In the genomic region with DNA sequence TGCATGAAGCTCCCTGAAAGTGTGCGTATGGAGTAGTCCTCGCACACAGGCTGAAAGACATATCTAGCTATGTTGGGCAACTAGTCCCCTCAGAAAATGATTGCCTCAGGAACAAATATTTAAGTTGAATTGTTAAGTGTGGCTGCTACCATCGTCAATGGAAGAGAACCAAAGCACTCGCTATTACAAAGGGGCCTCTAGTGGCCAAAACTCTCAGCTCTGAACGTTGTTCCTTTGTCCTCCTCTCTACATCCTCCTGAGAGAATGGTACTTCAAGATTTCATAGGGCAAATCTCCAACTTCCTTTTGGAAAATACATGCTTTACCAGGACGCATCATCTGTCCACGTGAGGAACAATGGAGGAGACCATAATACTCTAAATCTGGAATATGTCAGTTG, we compare ENCODE assay signal across 21 cellular contexts.
DNase-seq lines count a peak whose midpoint lies in the region; ATAC-seq, FAIRE-seq and TF ChIP-seq lines count a peak whose summit lies in the region.
"Had no signal": no experiment of that assay in that cellular context is flagged by ENCODE, and none has a peak within 500 bp of the region (broad histone marks: within the 10 kb centered on the region; RNA-seq: fewer than 3 reads in every experiment).

No MANE protein-coding gene starts in this region.

- no peak overlapping the region for H4K8ac ChIP-seq in H1 (ENCODE audit: extremely low read depth, insufficient read depth, low read length)
- H4K8ac ChIP-seq in mesendoderm (ENCODE audit: low read depth, low read length), result no peak overlapping the region

- no peak overlapping the region for H4K5ac ChIP-seq in H1 (ENCODE audit: insufficient read length, low read depth, low read length)
- no peak overlapping the region for H4K5ac ChIP-seq in mesendoderm (ENCODE audit: low read length)

- no peaks in the 10 kb centered on the region for H3K79me2 ChIP-seq in GM23338 (replicated peaks; ENCODE audit: insufficient read depth)
- no peaks in the 10 kb centered on the region for H3K79me2 ChIP-seq in OCI-LY1 (ENCODE audit: insufficient read depth, low read length)
- no peaks in the 10 kb centered on the region for H3K79me2 ChIP-seq in H1 (ENCODE audit: control insufficient read depth in 1 of 2, insufficient read depth in 2 of 2, low read length in 2 of 2)
- H3K79me2 ChIP-seq in mesendoderm (ENCODE audit: control insufficient read depth, insufficient read depth, low read length), result no peaks in the 10 kb centered on the region

- no peaks in the 10 kb centered on the region for H3K9me3 ChIP-seq in OCI-LY1 (ENCODE audit: low read length)
- H3K9me3 ChIP-seq in H1 (ENCODE audit: insufficient read depth in 2 of 2, low read depth in 1 of 2, low read length in 1 of 2), result no peaks in the 10 kb centered on the region
- H3K9me3 ChIP-seq: SJSA1 had no signal

- H3K36me3 ChIP-seq in GM23338 (ENCODE audit: insufficient read depth), result no peaks in the 10 kb centered on the region
- H3K36me3 ChIP-seq in OCI-LY1 (ENCODE audit: insufficient read depth, low read length), result no peaks in the 10 kb centered on the region
- no peaks in the 10 kb centered on the region for H3K36me3 ChIP-seq in H1 (ENCODE audit: control insufficient read depth in 2 of 4, insufficient read depth in 4 of 4, low read length in 3 of 4)
- H3K36me3 ChIP-seq in mesendoderm (ENCODE audit: control insufficient read depth, insufficient read depth, low read length), result no peaks in the 10 kb centered on the region
- H3K36me3 ChIP-seq: SJSA1 had no signal

- no peaks in the 10 kb centered on the region for H3K4me1 Mint-ChIP-seq in GM23338
- H3K4me1 Mint-ChIP-seq: CD14-positive monocyte had no signal

- peak; percentile 24 for FAIRE-seq in H1 (lab: Jason Lieb, UNC)
- FAIRE-seq: GM19239 had no signal

- no peak overlapping the region for H2AK5ac ChIP-seq in H1 (ENCODE audit: low read depth, low read length)
- no peak overlapping the region for H2AK5ac ChIP-seq in mesendoderm (ENCODE audit: low read length)

- H3K27ac ChIP-seq in GM23338 (ENCODE audit: low read depth) (no peak overlapping the region), OCI-LY1 (ENCODE audit: low read depth, low read length, poor library complexity, severe bottlenecking) (no peak overlapping the region), H1 (ENCODE audit: low read depth, low read length) (no peak overlapping the region), mesendoderm (ENCODE audit: low read depth, low read length) (no peak overlapping the region)
- H3K27ac ChIP-seq: GM23248, PC-9, SJSA1 had no signal

- H3K23ac ChIP-seq in H1 (ENCODE audit: insufficient read length), result no peak overlapping the region
- H3K23ac ChIP-seq in mesendoderm (ENCODE audit: low read length), result no peak overlapping the region

- no peak for TF ChIP-seq EP300 in H1 (IDR thresholded peaks at IDR 0.05; ENCODE audit: borderline replicate concordance in 1 of 2, low read depth in 2 of 2, low read length in 2 of 2)

- no peak overlapping the region for H2BK15ac ChIP-seq in H1 (ENCODE audit: low read length)
- no peak overlapping the region for H2BK15ac ChIP-seq in mesendoderm (replicated peaks; ENCODE audit: low read depth)

- H2BK120ac ChIP-seq in H1 (replicated peaks; ENCODE audit: low read depth, low read length) (no peak overlapping the region), mesendoderm (ENCODE audit: low read depth, low read length) (no peak overlapping the region)

- H3K4me3 Mint-ChIP-seq in GM23338, result no peak overlapping the region
- H3K4me3 Mint-ChIP-seq: CD14-positive monocyte had no signal

- no peaks in the 10 kb centered on the region for H3K23me2 ChIP-seq in H1 (ENCODE audit: low read depth, low read length)

- no peaks in the 10 kb centered on the region for H3K9me3 Mint-ChIP-seq in GM23338

- peaks cover 18% of the 10 kb centered on the region for H3K4me1 ChIP-seq in GM23338 (ENCODE audit: insufficient read depth)
- H3K4me1 ChIP-seq in OCI-LY1 (ENCODE audit: insufficient read depth, low read length, severe bottlenecking), result no peaks in the 10 kb centered on the region
- H3K4me1 ChIP-seq in H1 (replicated peaks in 1 of 4; ENCODE audit: control insufficient read depth in 3 of 4, insufficient read depth in 4 of 4, low read length in 3 of 4), result peaks cover 0 to 10% (median 4%) of the 10 kb centered on the region in 4 experiments; a peak in 3 of 7 replicates
- no peaks in the 10 kb centered on the region for H3K4me1 ChIP-seq in mesendoderm (ENCODE audit: control insufficient read depth, low read depth, low read length)
- H3K4me1 ChIP-seq: SJSA1 had no signal

- H3K27ac Mint-ChIP-seq in GM23338, result no peak overlapping the region

- H3K27me3 ChIP-seq in GM23338 (ENCODE audit: insufficient read depth) (no peaks in the 10 kb centered on the region), OCI-LY1 (ENCODE audit: insufficient read depth, low read length) (no peaks in the 10 kb centered on the region), H1 (replicated peaks in 1 of 4; ENCODE audit: control insufficient read depth in 3 of 4, extremely low read depth in 1 of 4, insufficient read depth in 3 of 4, low read length in 3 of 4) (no peaks in the 10 kb centered on the region), mesendoderm (ENCODE audit: insufficient read depth, low read length, poor library complexity) (no peaks in the 10 kb centered on the region)
- H3K27me3 ChIP-seq: SJSA1 had no signal

- TF ChIP-seq CTCF in GM23338 (conservative IDR thresholded peaks at IDR 0.05; ENCODE audit: low read depth in 2 of 2) (peak; percentile 49 to 70), OCI-LY1 (IDR thresholded peaks at IDR 0.05; ENCODE audit: low read length) (peak; percentile 29; the same call in 1 of the 2 replicates), H1 (IDR thresholded peaks at IDR 0.05; ENCODE audit: control extremely low read depth in 1 of 3, insufficient read depth in 1 of 3, low read depth in 1 of 3, low read length in 3 of 3) (peak in 2 of 3 experiments; percentile 25 to 62; a peak in 1 of 4 replicates)

- H3K9ac ChIP-seq in OCI-LY1 (ENCODE audit: low read length), result no peak overlapping the region
- no peak overlapping the region for H3K9ac ChIP-seq in H1 (replicated peaks in 1 of 4; ENCODE audit: extremely low read depth in 1 of 4, low read depth in 3 of 4, low read length in 3 of 4)
- no peak overlapping the region for H3K9ac ChIP-seq in mesendoderm (ENCODE audit: low read length)
- H3K9ac ChIP-seq: GM23248 had no signal

- CTCF ChIA-PET in H1 (lab: Charles Lee; ENCODE audit: partially characterized antibody), result interaction anchor here (0.6 to 1.9 kb wide), 12 partner anchors 10 to 242 kb away, joined by 3 to 8 read pairs (median 4); no protein-coding TSS in a partner anchor

- H2BK12ac ChIP-seq in H1 (ENCODE audit: low read depth, low read length), result no peak overlapping the region

- POLR2A ChIA-PET in H1 (lab: Charles Lee; ENCODE audit: partially characterized antibody), result interaction anchor here (0.7 kb wide), 1 partner anchor 694 kb away, joined by 3 read pairs; no protein-coding TSS in a partner anchor

- H3F3A ChIP-seq in GM23338 (replicated peaks; ENCODE audit: low read depth) (no peaks in the 10 kb centered on the region), OCI-LY1 (ENCODE audit: insufficient read depth, low read length) (no peaks in the 10 kb centered on the region)

- H3K4me2 ChIP-seq in GM23338, result no peak overlapping the region
- H3K4me2 ChIP-seq in OCI-LY1 (ENCODE audit: low read length), result no peak overlapping the region
- H3K4me2 ChIP-seq in H1 (ENCODE audit: insufficient read depth in 1 of 2, low read depth in 2 of 2, low read length in 2 of 2), result no peak overlapping the region
- H3K4me2 ChIP-seq in mesendoderm (ENCODE audit: low read length), result no peak overlapping the region
- H3K4me2 ChIP-seq: PC-9 had no signal

- H2AFZ ChIP-seq in GM23338 (no peak overlapping the region), OCI-LY1 (ENCODE audit: low read length) (no peak overlapping the region), H1 (ENCODE audit: low read length) (no peak overlapping the region)
- H2AFZ ChIP-seq: GM23248, PC-9 had no signal

- no peak overlapping the region for H4K91ac ChIP-seq in H1 (replicated peaks; ENCODE audit: insufficient read length, low read length)

- ATAC-seq in GM23338, result peak; percentile 73
- ATAC-seq in HG02571 (IDR thresholded peaks at IDR 0.05; ENCODE audit: unreplicated experiment), result no peak
- no peak for ATAC-seq in HG03039 (IDR thresholded peaks at IDR 0.05; ENCODE audit: unreplicated experiment)

- DNase-seq in GM23338 (ENCODE audit: low spot score) (peak; percentile 40), H1 (ENCODE audit: low read depth in 1 of 2, low spot score in 2 of 2) (peak in 1 of 2 experiments; percentile 1), mesendoderm (peak; percentile 48)
- DNase-seq in stimulated activated CD4-positive, alpha-beta T cell treated with anti-CD3 and anti-CD28 coated beads, Interleukin-4, amount 100 ng/mL, for 4 hours, result no peak
- DNase-seq: ACHN, GDM1, GM23248, KG1, MV-4-11, NCI-H187, NCI-H2107, NCI-H2227 treated with DMSO at 0.1 percent for 48 hours, NCI-H524, NCI-H82, PC-9 had no signal

- H2BK20ac ChIP-seq in H1 (ENCODE audit: low read length), result no peak overlapping the region

- H3K9me2 ChIP-seq in GM23338 (ENCODE audit: insufficient read depth) (no peaks in the 10 kb centered on the region), OCI-LY1 (ENCODE audit: low read depth, low read length) (no peaks in the 10 kb centered on the region)

- no peak overlapping the region for H3K14ac ChIP-seq in H1 (ENCODE audit: insufficient read length)

- H4K20me1 ChIP-seq in GM23338 (replicated peaks; ENCODE audit: insufficient read depth) (no peaks in the 10 kb centered on the region), OCI-LY1 (ENCODE audit: insufficient read depth, low read length) (no peaks in the 10 kb centered on the region), H1 (replicated peaks in 1 of 2; ENCODE audit: control insufficient read depth in 1 of 2, insufficient read depth in 2 of 2, low read length in 2 of 2) (no peaks in the 10 kb centered on the region)

- 83% methylated on average over 7 of the region's 7 CpGs; no CpG with 5 or more reads in 1 of the 2 experiments for WGBS in H1 (ENCODE audit: extremely low coverage in 1 of 2, insufficient coverage in 1 of 2, insufficient read length in 1 of 2, insufficient replicate concordance in 2 of 2, low coverage in 1 of 2, low lambda C conversion rate in 2 of 2, missing lambda C conversion rate in 1 of 2), 2 experiments
- WGBS in mesendoderm (ENCODE audit: extremely low coverage, insufficient coverage, low lambda C conversion rate), result no CpG with 5 or more reads among the region's 7 CpGs

- H2BK5ac ChIP-seq in H1 (ENCODE audit: low read depth, low read length), result no peak overlapping the region
- H2BK5ac ChIP-seq in mesendoderm (ENCODE audit: low read length), result no peak overlapping the region

- H3K4ac ChIP-seq in H1 (replicated peaks; ENCODE audit: insufficient read length, low read depth, low read length) (no peak overlapping the region), mesendoderm (ENCODE audit: low read depth, low read length) (no peak overlapping the region)

- no peak overlapping the region for H3K56ac ChIP-seq in H1 (replicated peaks; ENCODE audit: insufficient read length, low read depth, low read length)
- H3K56ac ChIP-seq in mesendoderm (ENCODE audit: low read length), result no peak overlapping the region

- H3K79me1 ChIP-seq in H1 (ENCODE audit: low read depth, low read length), result no peaks in the 10 kb centered on the region
- H3K79me1 ChIP-seq in mesendoderm (ENCODE audit: low read length), result no peaks in the 10 kb centered on the region

- no peak overlapping the region for H3K4me3 ChIP-seq in GM23338
- H3K4me3 ChIP-seq in OCI-LY1 (ENCODE audit: low read depth, low read length, poor library complexity, severe bottlenecking), result no peak overlapping the region
- H3K4me3 ChIP-seq in H1 (ENCODE audit: extremely low read depth in 1 of 4, insufficient read depth in 2 of 4, low read depth in 3 of 4, low read length in 4 of 4), result no peak overlapping the region
- H3K4me3 ChIP-seq in mesendoderm (ENCODE audit: low read length), result no peak overlapping the region
- H3K4me3 ChIP-seq: GM23248, PC-9, SJSA1 had no signal

- TF ChIP-seq POLR2A in H1 (IDR thresholded peaks at IDR 0.05; ENCODE audit: control extremely low read depth in 1 of 2, low read depth in 2 of 2, low read length in 2 of 2), result no peak

- H3K36me3 Mint-ChIP-seq in GM23338 (ENCODE audit: low read depth), result no peaks in the 10 kb centered on the region
- H3K36me3 Mint-ChIP-seq: CD14-positive monocyte had no signal

- peak; percentile 49 to 63 for TF ChIP-seq RAD21 in H1 (IDR thresholded peaks at IDR 0.05 in 1 of 2, conservative IDR thresholded peaks at IDR 0.05 in 1 of 2; ENCODE audit: low read depth in 2 of 2, low read length in 2 of 2)

- H3K27me3 Mint-ChIP-seq in GM23338 (ENCODE audit: insufficient read depth, low read depth, poor library complexity), result peaks cover 1% of the 10 kb centered on the region

- H3K18ac ChIP-seq in H1 (ENCODE audit: extremely low read depth, low read length) (no peak overlapping the region), mesendoderm (ENCODE audit: low read length) (no peak overlapping the region)

Comparison
In these comparisons a context has a peak if more than half of its experiments do, and no peak if none do; other contexts are left out.
1. DNase-seq: peak in GM23338 (single experiment) and mesendoderm (single experiment); none in stimulated activated CD4-positive, alpha-beta T cell treated with anti-CD3 and anti-CD28 coated beads, Interleukin-4, amount 100 ng/mL, for 4 hours (0 of 2).
2. Peak in every context shown above with its lines, with median percentiles within 50 percentile points of each other: CTCF ChIP-seq.